Comparison of ENCODE assay signal across 1 cellular context in the genomic region with DNA sequence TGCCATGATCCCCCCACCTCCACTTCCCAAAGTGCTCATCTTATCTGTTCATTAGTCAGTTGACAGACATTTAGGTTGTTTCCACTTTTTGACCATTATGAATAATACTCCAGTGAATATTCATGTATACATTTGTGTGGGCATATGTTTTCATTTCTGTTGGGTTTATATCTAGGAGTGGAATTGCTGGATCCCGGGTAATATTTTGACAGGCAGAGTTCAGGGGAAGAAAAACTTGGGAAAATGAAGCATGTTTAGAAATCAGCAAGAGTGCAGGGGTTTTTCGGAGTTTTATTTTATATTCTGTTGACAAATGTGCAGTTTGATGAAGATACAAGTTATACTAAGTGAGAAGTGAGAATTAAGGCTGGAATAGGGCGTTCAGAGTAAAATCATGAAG.
A peak's percentile ranks its signal among the peaks of the same experiment; 100 is the strongest.
TF ChIP-seq lines count a peak whose summit lies in the region.

No MANE protein-coding gene starts in this region.

TF ChIP-seq in K562, 482 proteins besides CTCF, POLR2A, EP300 and RAD21:
- TF ChIP-seq PKNOX1 (IDR thresholded peaks at IDR 0.05) (peak; percentile 19; the same call in 1 of the 2 replicates), HNRNPK (IDR thresholded peaks at IDR 0.05; ENCODE audit: low read depth, low read length, poor library complexity, severe bottlenecking) (no peak)
